Comparison of ENCODE assay signal across 1 cellular context in the genomic region with DNA sequence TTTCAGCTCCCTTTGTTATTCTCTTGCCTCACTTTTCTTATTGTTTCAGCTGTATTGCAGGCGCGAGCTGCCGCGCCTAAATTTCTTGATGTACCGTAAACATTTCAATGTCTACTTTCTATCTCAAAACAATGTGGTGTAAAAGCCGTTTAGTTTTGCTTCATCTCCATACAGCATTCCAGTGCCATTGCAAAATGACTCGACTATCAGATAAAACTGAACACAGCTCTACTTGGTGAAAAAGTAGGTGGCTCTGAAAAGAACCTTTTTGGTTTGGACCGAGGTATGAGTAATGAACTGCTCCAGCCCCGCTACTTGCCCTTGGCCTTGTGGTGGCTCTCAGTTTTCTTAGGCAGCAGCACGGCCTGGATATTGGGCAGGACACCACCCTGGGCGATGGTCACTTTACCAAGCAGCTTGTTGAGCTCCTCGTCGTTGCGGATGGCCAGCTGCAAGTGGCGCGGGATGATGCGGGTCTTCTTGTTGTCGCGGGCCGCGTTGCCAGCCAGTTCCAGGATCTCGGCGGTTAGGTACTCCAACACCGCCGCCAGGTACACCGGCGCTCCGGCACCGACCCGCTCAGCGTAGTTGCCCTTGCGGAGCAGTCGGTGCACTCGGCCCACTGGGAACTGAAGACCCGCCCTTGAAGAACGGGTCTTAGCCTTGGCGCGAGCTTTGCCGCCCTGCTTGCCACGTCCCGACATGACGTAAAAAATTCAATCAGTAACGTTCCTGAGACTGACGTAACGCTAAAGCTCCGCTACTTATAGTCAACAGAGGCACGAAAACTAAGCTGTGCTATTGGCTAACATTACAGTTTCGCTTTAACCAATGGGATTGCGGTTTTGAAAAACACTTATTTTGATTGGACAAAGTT.
A peak's percentile ranks its signal among the peaks of the same experiment; 100 is the strongest.
TF ChIP-seq lines count a peak whose summit lies in the region.

No MANE protein-coding gene starts in this region.

TF ChIP-seq in HepG2, 621 proteins besides CTCF, POLR2A, EP300 and RAD21 (continued from another document and continues in another):
- TF ChIP-seq, protein P1, sequence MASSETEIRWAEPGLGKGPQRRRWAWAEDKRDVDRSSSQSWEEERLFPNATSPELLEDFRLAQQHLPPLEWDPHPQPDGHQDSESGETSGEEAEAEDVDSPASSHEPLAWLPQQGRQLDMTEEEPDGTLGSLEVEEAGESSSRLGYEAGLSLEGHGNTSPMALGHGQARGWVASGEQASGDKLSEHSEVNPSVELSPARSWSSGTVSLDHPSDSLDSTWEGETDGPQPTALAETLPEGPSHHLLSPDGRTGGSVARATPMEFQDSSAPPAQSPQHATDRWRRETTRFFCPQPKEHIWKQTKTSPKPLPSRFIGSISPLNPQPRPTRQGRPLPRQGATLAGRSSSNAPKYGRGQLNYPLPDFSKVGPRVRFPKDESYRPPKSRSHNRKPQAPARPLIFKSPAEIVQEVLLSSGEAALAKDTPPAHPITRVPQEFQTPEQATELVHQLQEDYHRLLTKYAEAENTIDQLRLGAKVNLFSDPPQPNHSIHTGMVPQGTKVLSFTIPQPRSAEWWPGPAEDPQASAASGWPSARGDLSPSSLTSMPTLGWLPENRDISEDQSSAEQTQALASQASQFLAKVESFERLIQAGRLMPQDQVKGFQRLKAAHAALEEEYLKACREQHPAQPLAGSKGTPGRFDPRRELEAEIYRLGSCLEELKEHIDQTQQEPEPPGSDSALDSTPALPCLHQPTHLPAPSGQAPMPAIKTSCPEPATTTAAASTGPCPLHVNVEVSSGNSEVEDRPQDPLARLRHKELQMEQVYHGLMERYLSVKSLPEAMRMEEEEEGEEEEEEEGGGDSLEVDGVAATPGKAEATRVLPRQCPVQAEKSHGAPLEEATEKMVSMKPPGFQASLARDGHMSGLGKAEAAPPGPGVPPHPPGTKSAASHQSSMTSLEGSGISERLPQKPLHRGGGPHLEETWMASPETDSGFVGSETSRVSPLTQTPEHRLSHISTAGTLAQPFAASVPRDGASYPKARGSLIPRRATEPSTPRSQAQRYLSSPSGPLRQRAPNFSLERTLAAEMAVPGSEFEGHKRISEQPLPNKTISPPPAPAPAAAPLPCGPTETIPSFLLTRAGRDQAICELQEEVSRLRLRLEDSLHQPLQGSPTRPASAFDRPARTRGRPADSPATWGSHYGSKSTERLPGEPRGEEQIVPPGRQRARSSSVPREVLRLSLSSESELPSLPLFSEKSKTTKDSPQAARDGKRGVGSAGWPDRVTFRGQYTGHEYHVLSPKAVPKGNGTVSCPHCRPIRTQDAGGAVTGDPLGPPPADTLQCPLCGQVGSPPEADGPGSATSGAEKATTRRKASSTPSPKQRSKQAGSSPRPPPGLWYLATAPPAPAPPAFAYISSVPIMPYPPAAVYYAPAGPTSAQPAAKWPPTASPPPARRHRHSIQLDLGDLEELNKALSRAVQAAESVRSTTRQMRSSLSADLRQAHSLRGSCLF (CRISPR knock-in tag; IDR thresholded peaks at IDR 0.05; ENCODE audit: borderline replicate concordance) = 0 out of 2 replicates have a peak, but pooled peaks have one; percentile 14
- TF ChIP-seq ZMYM2 (CRISPR knock-in tag; IDR thresholded peaks at IDR 0.05) (peak; percentile 95), FOXA3 (CRISPR knock-in tag; IDR thresholded peaks at IDR 0.05) (peak; percentile 75), PHF20 (CRISPR knock-in tag; IDR thresholded peaks at IDR 0.05) (peak; percentile 70), SNRNP70 (IDR thresholded peaks at IDR 0.05; ENCODE audit: low read depth, low read length) (no peak), CHCHD3 (CRISPR knock-in tag; IDR thresholded peaks at IDR 0.05) (peak; percentile 69; the same call in 1 of the 2 replicates), MIXL1 (CRISPR knock-in tag; IDR thresholded peaks at IDR 0.05) (peak; percentile 87), NR2F2 (IDR thresholded peaks at IDR 0.05; ENCODE audit: borderline replicate concordance, low read depth) (peak; percentile 7; the same call in 1 of the 2 replicates), ZNF607 (CRISPR knock-in tag; IDR thresholded peaks at IDR 0.05; ENCODE audit: borderline replicate concordance) (0 out of 2 replicates have a peak, but pooled peaks have one; percentile 19), ZNF737 (CRISPR knock-in tag; IDR thresholded peaks at IDR 0.05; ENCODE audit: borderline replicate concordance) (peak; percentile 89; the same call in 1 of the 2 replicates), ZNF264 (CRISPR knock-in tag; IDR thresholded peaks at IDR 0.05) (no peak; the same call in 1 of the 2 replicates), CHD4 (IDR thresholded peaks at IDR 0.05; ENCODE audit: borderline replicate concordance, low read length) (no peak), PITX1 (CRISPR knock-in tag; IDR thresholded peaks at IDR 0.05) (peak; percentile 80), NFIB (CRISPR knock-in tag; IDR thresholded peaks at IDR 0.05; ENCODE audit: borderline replicate concordance) (no peak), ISL2 (CRISPR knock-in tag; IDR thresholded peaks at IDR 0.05) (peak; percentile 62), ZNF549 (CRISPR knock-in tag; IDR thresholded peaks at IDR 0.05) (no peak), ARNT2 (CRISPR knock-in tag; IDR thresholded peaks at IDR 0.05; ENCODE audit: low read depth) (peak; percentile 81), REXO4 (CRISPR knock-in tag; IDR thresholded peaks at IDR 0.05; ENCODE audit: borderline replicate concordance) (no peak), ZSCAN22 (CRISPR knock-in tag; IDR thresholded peaks at IDR 0.05) (no peak), ZSCAN25 (CRISPR knock-in tag; IDR thresholded peaks at IDR 0.05) (no peak; the same call in 1 of the 2 replicates), HOXA5 (CRISPR knock-in tag; IDR thresholded peaks at IDR 0.05) (peak; percentile 68; the same call in 1 of the 2 replicates), RARA (CRISPR knock-in tag; IDR thresholded peaks at IDR 0.05) (peak; percentile 35), ZNF781 (CRISPR knock-in tag; IDR thresholded peaks at IDR 0.05; ENCODE audit: borderline replicate concordance, not compliant biosample characterization) (no peak), REL (CRISPR knock-in tag; conservative IDR thresholded peaks at IDR 0.05) (no peak; the same call in 1 of the 2 replicates)
- TF ChIP-seq, protein P2, sequence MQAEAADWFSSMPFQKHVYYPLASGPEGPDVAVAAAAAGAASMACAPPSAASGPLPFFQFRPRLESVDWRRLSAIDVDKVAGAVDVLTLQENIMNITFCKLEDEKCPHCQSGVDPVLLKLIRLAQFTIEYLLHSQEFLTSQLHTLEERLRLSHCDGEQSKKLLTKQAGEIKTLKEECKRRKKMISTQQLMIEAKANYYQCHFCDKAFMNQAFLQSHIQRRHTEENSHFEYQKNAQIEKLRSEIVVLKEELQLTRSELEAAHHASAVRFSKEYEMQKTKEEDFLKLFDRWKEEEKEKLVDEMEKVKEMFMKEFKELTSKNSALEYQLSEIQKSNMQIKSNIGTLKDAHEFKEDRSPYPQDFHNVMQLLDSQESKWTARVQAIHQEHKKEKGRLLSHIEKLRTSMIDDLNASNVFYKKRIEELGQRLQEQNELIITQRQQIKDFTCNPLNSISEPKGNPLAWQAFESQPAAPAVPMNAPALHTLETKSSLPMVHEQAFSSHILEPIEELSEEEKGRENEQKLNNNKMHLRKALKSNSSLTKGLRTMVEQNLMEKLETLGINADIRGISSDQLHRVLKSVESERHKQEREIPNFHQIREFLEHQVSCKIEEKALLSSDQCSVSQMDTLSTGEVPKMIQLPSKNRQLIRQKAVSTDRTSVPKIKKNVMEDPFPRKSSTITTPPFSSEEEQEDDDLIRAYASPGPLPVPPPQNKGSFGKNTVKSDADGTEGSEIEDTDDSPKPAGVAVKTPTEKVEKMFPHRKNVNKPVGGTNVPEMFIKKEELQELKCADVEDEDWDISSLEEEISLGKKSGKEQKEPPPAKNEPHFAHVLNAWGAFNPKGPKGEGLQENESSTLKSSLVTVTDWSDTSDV (CRISPR knock-in tag; IDR thresholded peaks at IDR 0.05) = no peak
- TF ChIP-seq, protein P3, sequence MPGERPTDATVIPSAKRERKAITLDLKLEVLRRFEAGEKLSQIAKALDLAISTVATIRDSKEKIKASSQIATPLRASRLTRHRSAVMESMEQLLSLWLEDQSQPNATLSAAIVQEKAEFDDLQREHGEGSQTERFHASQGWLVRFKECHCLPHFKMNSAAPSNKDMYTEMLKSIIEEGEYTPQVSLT (CRISPR knock-in tag; IDR thresholded peaks at IDR 0.05; ENCODE audit: borderline replicate concordance, low read depth) = no peak
- TF ChIP-seq, protein P4, sequence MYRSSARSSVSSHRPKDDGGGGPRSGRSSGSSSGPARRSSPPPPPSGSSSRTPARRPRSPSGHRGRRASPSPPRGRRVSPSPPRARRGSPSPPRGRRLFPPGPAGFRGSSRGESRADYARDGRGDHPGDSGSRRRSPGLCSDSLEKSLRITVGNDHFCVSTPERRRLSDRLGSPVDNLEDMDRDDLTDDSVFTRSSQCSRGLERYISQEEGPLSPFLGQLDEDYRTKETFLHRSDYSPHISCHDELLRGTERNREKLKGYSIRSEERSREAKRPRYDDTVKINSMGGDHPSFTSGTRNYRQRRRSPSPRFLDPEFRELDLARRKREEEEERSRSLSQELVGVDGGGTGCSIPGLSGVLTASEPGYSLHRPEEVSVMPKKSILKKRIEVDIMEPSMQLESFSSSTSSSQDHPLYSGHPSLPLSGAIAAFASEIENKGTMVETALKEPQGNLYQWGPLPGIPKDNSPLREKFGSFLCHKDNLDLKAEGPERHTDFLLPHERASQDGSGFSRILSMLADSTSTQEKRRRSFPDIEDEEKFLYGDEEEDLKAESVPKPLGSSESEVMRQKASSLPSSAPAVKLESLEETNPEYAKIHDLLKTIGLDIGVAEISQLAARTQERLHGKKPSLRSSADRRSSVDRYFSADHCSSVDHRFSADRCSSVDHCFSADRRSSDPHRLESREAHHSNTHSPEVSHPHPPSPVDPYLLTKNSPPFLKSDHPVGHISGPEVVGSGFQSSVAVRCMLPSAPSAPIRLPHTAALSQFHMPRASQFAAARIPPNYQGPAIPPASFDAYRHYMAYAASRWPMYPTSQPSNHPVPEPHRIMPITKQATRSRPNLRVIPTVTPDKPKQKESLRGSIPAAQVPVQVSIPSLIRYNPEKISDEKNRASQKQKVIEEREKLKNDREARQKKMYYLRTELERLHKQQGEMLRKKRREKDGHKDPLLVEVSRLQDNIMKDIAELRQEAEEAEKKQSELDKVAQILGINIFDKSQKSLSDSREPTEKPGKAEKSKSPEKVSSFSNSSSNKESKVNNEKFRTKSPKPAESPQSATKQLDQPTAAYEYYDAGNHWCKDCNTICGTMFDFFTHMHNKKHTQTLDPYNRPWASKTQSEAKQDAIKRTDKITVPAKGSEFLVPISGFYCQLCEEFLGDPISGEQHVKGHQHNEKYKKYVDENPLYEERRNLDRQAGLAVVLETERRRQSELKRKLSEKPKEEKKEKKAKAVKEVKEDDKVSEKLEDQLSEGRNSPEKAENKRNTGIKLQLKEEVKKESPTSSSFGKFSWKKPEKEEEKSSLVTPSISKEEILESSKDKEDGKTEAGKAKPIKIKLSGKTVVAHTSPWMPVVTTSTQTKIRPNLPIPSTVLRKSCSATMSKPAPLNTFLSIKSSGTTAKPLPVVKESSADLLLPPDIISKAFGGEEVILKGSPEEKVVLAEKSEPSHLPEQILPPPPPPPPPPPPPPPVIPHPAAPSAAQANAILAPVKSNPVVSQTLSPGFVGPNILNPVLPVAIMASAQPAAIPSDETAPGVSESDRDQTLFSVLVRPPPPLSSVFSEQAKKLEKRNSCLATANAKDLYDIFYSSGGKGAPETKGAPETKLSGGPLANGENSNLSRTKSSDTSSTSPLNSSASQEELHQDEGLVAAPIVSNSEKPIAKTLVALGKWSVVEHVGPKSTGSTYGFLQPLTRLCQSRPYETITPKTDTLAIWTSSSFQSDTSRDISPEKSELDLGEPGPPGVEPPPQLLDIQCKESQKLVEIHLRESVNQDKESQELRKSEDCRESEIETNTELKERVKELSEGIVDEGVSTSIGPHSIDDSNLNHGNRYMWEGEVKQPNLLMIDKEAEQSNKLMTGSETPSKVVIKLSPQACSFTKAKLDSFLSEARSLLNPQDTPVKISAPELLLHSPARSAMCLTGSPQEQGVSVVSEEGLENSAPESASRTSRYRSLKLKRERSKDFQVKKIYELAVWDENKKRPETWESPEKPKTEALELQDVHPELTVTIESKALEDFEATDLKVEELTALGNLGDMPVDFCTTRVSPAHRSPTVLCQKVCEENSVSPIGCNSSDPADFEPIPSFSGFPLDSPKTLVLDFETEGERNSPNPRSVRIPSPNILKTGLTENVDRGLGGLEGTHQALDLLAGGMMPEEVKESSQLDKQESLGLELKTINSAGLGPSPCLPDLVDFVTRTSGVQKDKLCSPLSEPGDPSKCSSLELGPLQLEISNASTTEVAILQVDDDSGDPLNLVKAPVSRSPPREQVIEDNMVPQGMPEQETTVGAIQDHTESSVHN (CRISPR knock-in tag; IDR thresholded peaks at IDR 0.05) = no peak
- TF ChIP-seq, protein P5, sequence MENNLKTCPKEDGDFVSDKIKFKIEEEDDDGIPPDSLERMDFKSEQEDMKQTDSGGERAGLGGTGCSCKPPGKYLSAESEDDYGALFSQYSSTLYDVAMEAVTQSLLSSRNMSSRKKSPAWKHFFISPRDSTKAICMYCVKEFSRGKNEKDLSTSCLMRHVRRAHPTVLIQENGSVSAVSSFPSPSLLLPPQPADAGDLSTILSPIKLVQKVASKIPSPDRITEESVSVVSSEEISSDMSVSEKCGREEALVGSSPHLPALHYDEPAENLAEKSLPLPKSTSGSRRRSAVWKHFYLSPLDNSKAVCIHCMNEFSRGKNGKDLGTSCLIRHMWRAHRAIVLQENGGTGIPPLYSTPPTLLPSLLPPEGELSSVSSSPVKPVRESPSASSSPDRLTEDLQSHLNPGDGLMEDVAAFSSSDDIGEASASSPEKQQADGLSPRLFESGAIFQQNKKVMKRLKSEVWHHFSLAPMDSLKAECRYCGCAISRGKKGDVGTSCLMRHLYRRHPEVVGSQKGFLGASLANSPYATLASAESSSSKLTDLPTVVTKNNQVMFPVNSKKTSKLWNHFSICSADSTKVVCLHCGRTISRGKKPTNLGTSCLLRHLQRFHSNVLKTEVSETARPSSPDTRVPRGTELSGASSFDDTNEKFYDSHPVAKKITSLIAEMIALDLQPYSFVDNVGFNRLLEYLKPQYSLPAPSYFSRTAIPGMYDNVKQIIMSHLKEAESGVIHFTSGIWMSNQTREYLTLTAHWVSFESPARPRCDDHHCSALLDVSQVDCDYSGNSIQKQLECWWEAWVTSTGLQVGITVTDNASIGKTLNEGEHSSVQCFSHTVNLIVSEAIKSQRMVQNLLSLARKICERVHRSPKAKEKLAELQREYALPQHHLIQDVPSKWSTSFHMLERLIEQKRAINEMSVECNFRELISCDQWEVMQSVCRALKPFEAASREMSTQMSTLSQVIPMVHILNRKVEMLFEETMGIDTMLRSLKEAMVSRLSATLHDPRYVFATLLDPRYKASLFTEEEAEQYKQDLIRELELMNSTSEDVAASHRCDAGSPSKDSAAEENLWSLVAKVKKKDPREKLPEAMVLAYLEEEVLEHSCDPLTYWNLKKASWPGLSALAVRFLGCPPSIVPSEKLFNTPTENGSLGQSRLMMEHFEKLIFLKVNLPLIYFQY (CRISPR knock-in tag; IDR thresholded peaks at IDR 0.05; ENCODE audit: borderline replicate concordance) = peak; percentile 83
